Comparison of ENCODE assay signal across 1 cellular context in the genomic region with DNA sequence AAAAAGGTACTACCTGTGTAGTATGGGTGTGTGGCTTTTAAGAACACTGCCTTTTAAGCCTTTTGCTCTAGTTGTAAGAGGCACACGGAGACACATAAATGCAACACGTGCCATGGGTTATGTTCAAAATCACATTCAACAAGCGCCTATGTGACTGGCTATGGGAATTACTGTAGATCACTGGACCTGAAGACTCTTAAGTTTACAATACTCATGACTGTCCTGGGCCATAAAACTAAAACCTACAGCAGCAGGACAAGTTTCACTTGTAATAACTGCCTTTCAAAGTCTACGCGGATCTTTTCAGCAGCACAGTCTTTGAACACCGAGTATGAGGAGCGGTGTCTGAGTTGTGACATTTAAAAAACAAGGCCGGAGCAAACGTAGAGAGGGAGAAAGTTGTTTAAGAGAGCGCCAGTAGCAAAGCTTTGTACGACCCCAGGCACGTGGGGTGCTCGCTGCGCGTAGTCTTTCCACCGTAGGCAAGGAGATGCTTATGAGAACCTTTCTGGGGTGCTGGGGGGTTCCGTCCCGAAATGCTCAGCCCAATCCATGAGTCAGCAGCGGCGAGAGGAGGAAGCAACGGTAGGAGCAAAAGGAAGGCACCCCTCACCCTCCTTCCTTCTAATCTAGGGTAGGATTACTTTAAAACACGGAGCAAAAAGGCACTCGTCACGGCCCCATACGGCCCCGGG.
A peak's percentile ranks its signal among the peaks of the same experiment; 100 is the strongest.
TF ChIP-seq lines count a peak whose summit lies in the region.

No MANE protein-coding gene starts in this region.

TF ChIP-seq in K562, 482 proteins besides CTCF, POLR2A, EP300 and RAD21 (continued from another document):
- TF ChIP-seq HOXB6 (CRISPR knock-in tag; IDR thresholded peaks at IDR 0.05; ENCODE audit: borderline replicate concordance), result 0 out of 2 replicates have a peak, but pooled peaks have one; percentile 5
- peak; percentile 53; the same call in 1 of the 2 replicates for TF ChIP-seq ZKSCAN8 (CRISPR knock-in tag; IDR thresholded peaks at IDR 0.05)
- TF ChIP-seq XRCC5 (IDR thresholded peaks at IDR 0.05; ENCODE audit: low read depth, low read length), result no peak
- TF ChIP-seq TCF15 (CRISPR knock-in tag; IDR thresholded peaks at IDR 0.05), result no peak
- no peak for TF ChIP-seq ZNF76 (CRISPR knock-in tag; IDR thresholded peaks at IDR 0.05; ENCODE audit: borderline replicate concordance)
- no peak for TF ChIP-seq HMGN3 (IDR thresholded peaks at IDR 0.05; ENCODE audit: borderline replicate concordance, extremely low read depth, insufficient read length, low read depth, low read length)
- no peak for TF ChIP-seq ARID1B (IDR thresholded peaks at IDR 0.05)
- TF ChIP-seq ATF1 (CRISPR knock-in tag; IDR thresholded peaks at IDR 0.05), result no peak
- TF ChIP-seq ATF1 (tag; IDR thresholded peaks at IDR 0.05), result no peak
- no peak for TF ChIP-seq POLR2H (tag; IDR thresholded peaks at IDR 0.05; ENCODE audit: low read depth)
- no peak for TF ChIP-seq MAZ (CRISPR knock-in tag; conservative IDR thresholded peaks at IDR 0.05 in 1 of 2, IDR thresholded peaks at IDR 0.05 in 1 of 2)
- no peak for TF ChIP-seq RUNX1 (IDR thresholded peaks at IDR 0.05; ENCODE audit: low read depth)
- TF ChIP-seq L3MBTL2 (IDR thresholded peaks at IDR 0.05), result no peak
- no peak for TF ChIP-seq MCM2 (IDR thresholded peaks at IDR 0.05; ENCODE audit: low read depth)
- TF ChIP-seq CTCFL (IDR thresholded peaks at IDR 0.05; ENCODE audit: borderline replicate concordance, insufficient read depth, low read depth, low read length, poor library complexity, severe bottlenecking), result no peak
- no peak for TF ChIP-seq HDAC6 (IDR thresholded peaks at IDR 0.05; ENCODE audit: low read depth, low read length)
- 0 out of 2 replicates have a peak, but pooled peaks have one; percentile 14 for TF ChIP-seq ZNF224 (CRISPR knock-in tag; IDR thresholded peaks at IDR 0.05)
- TF ChIP-seq ZNF77 (CRISPR knock-in tag; IDR thresholded peaks at IDR 0.05), result no peak
- 0 out of 2 replicates have a peak, but pooled peaks have one; percentile 50 for TF ChIP-seq ZNF354B (CRISPR knock-in tag; IDR thresholded peaks at IDR 0.05)
- no peak for TF ChIP-seq MIER1 (IDR thresholded peaks at IDR 0.05; ENCODE audit: low read depth)
- no peak for TF ChIP-seq SMARCE1 (IDR thresholded peaks at IDR 0.05)
- peak; percentile 20 to 39 for TF ChIP-seq MNT (conservative IDR thresholded peaks at IDR 0.05)
- no peak for TF ChIP-seq WHSC1 (IDR thresholded peaks at IDR 0.05; ENCODE audit: low read length)
- TF ChIP-seq E2F3 (CRISPR knock-in tag; IDR thresholded peaks at IDR 0.05), result no peak
- no peak for TF ChIP-seq TFAM (CRISPR knock-in tag; conservative IDR thresholded peaks at IDR 0.05)
- TF ChIP-seq ZNF551 (CRISPR knock-in tag; IDR thresholded peaks at IDR 0.05), result no peak
- TF ChIP-seq MAX (CRISPR knock-in tag; IDR thresholded peaks at IDR 0.05), result no peak
- no peak for TF ChIP-seq PHB (CRISPR knock-in tag; IDR thresholded peaks at IDR 0.05)
- TF ChIP-seq, protein P1, sequence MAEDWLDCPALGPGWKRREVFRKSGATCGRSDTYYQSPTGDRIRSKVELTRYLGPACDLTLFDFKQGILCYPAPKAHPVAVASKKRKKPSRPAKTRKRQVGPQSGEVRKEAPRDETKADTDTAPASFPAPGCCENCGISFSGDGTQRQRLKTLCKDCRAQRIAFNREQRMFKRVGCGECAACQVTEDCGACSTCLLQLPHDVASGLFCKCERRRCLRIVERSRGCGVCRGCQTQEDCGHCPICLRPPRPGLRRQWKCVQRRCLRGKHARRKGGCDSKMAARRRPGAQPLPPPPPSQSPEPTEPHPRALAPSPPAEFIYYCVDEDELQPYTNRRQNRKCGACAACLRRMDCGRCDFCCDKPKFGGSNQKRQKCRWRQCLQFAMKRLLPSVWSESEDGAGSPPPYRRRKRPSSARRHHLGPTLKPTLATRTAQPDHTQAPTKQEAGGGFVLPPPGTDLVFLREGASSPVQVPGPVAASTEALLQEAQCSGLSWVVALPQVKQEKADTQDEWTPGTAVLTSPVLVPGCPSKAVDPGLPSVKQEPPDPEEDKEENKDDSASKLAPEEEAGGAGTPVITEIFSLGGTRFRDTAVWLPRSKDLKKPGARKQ (CRISPR knock-in tag; IDR thresholded peaks at IDR 0.05), result no peak
- TF ChIP-seq MAFG (tag; conservative IDR thresholded peaks at IDR 0.05), result peak; percentile 35; the same call in 1 of the 2 replicates
- no peak for TF ChIP-seq TAF9B (IDR thresholded peaks at IDR 0.05; ENCODE audit: partially characterized antibody)
- no peak for TF ChIP-seq GATA2 (CRISPR knock-in tag; IDR thresholded peaks at IDR 0.05)
- no peak for TF ChIP-seq POU5F1 (IDR thresholded peaks at IDR 0.05; ENCODE audit: borderline replicate concordance, low read depth, low read length, partially characterized antibody)
- TF ChIP-seq RBM22 (IDR thresholded peaks at IDR 0.05; ENCODE audit: low read depth, low read length, poor library complexity, severe bottlenecking), result no peak
- peak in 1 of 2 experiments; percentile 25 for TF ChIP-seq AFF1 (IDR thresholded peaks at IDR 0.05; ENCODE audit: low read depth in 1 of 2, partially characterized antibody in 2 of 2)
- TF ChIP-seq XRCC4 (IDR thresholded peaks at IDR 0.05; ENCODE audit: extremely low read depth, insufficient read depth, insufficient read length), result no peak
TF ChIP-seq in K562: peak in this region for 25.
